8 cellular contexts compared by ENCODE assay signal in genomic region chr1:153545067-153546055, GRCh38. TPM values are rescaled to one million over a fixed set of nuclear protein-coding genes. Genes with fewer than 3 reads are reported as not detected.
DNase-seq lines count a peak whose midpoint lies in the region; ATAC-seq, FAIRE-seq and TF ChIP-seq lines count a peak whose summit lies in the region.

Gene S100A4 (minus strand): TSS chr1:153545806. CDS start chr1:153544794, 1,012 bp downstream.

- no peak within 1 kb of the TSS for H2AFZ ChIP-seq in PC-3 (ENCODE audit: low read length)

- H3K27ac ChIP-seq in PC-3 (ENCODE audit: low read length) (peak within 1 kb of the TSS; percentile 82), esophagus (ENCODE audit: low read depth in 2 of 2, low read length in 1 of 2) (peak within 1 kb of the TSS; percentile 91 to 99)

- intact Hi-C loops in PC-3 (cut with micrococcal nuclease): loop anchor here (1.0 to 5.0 kb wide), 3 partner anchors 12 to 33 kb away; no protein-coding TSS in a partner anchor

- H3K36me3 ChIP-seq in PC-3 (ENCODE audit: low read depth, low read length) (no peaks in the 10 kb centered on the region), esophagus (ENCODE audit: control insufficient read depth in 2 of 2, insufficient read depth in 2 of 2, low read length in 1 of 2) (peaks cover 0 to 4% of the 10 kb centered on the region in 2 donors)

- peaks cover 15% of the 10 kb centered on the region for H3K79me2 ChIP-seq in PC-3 (ENCODE audit: low read length)

- no peak for TF ChIP-seq CTCF in PC-3 (conservative IDR thresholded peaks at IDR 0.05; ENCODE audit: low read depth, low read length)

- 20 to 29% methylated on average over 19 of the region's 19 CpGs for WGBS in esophagus, 2 donors

- FAIRE-seq in GM18507 (lab: Jason Lieb, UNC): peak; percentile 46

- H3K4me2 ChIP-seq in PC-3 (ENCODE audit: low read length): peak within 1 kb of the TSS; percentile 73

- H3K9me2 ChIP-seq in PC-3 (replicated peaks; ENCODE audit: low read length): no peaks in the 10 kb centered on the region

- no peaks in the 10 kb centered on the region for H3K27me3 ChIP-seq in PC-3 (ENCODE audit: low read length)
- H3K27me3 ChIP-seq in esophagus (ENCODE audit: control insufficient read depth in 1 of 2, insufficient read depth in 2 of 2, low read length in 2 of 2): no peaks in the 10 kb centered on the region

- ATAC-seq in PC-3: peak; percentile 64
- no peak for ATAC-seq in GM21717 (IDR thresholded peaks at IDR 0.05; ENCODE audit: unreplicated experiment)

- CTCF ChIA-PET in PC-3 (lab: Charles Lee): interaction anchor here (0.6 to 1.3 kb wide), 7 partner anchors 10 to 35 kb away, joined by 3 to 9 read pairs (median 3); partner anchors contain the start of gene S100A6

- peaks cover 69% of the 10 kb centered on the region for H3K4me1 ChIP-seq in PC-3 (ENCODE audit: insufficient read depth, low read length)
- H3K4me1 ChIP-seq in esophagus (ENCODE audit: control insufficient read depth in 2 of 2, insufficient read depth in 2 of 2, low read length in 1 of 2): peaks cover 31 to 70% of the 10 kb centered on the region in 2 donors

- peak within 1 kb of the TSS; percentile 8; the same call in 1 of the 2 replicates for H3K4me3 ChIP-seq in PC-3 (ENCODE audit: low read length)
- H3K4me3 ChIP-seq in esophagus (ENCODE audit: low read depth in 1 of 2, low read length in 2 of 2): peak within 1 kb of the TSS; percentile 26 to 48

- BruUV-seq in PC-3 (replicated peaks; lab: Mats Ljungman, UMichigan): TSS peak; percentile 21

- H4K20me1 ChIP-seq in PC-3 (ENCODE audit: low read length): no peaks in the 10 kb centered on the region

- no peaks in the 10 kb centered on the region for H3F3A ChIP-seq in PC-3 (ENCODE audit: low read length, unreplicated experiment)

- H3K9me3 ChIP-seq in PC-3 (ENCODE audit: low read length): no peaks in the 10 kb centered on the region
- H3K9me3 ChIP-seq in esophagus (ENCODE audit: control insufficient read depth in 2 of 2, insufficient read depth in 1 of 2, low read depth in 1 of 2, low read length in 1 of 2): no peaks in the 10 kb centered on the region

- peak within 1 kb of the TSS; percentile 72 for H3K9ac ChIP-seq in PC-3 (ENCODE audit: low read length)

- POLR2A ChIA-PET in PC-3 (lab: Charles Lee; ENCODE audit: unreplicated experiment): interaction anchor here (0.5 to 1.5 kb wide), 6 partner anchors 9 to 1810 kb away, joined by 3 to 8 read pairs (median 3); partner anchors contain the start of gene CHTOP

- DNase-seq in GM18507 (ENCODE audit: extremely low spot score, insufficient read length, low read depth) (no peak), HuH-7 (ENCODE audit: low spot score) (peak; percentile 96), PC-3 (peak; percentile 99), activated T-cell treated with anti-CD3 and anti-CD28 coated beads for 24 hours (ENCODE audit: low read depth) (peak; percentile 94), myocyte (ENCODE audit: low read depth) (peak; percentile 99)
- DNase-seq in stimulated activated CD8-positive, alpha-beta memory T cell treated with anti-CD3 and anti-CD28 coated beads, Interleukin-7, amount 100 ng/mL, for 24 hours (ENCODE audit: low read depth): peak; percentile 83

RNA-seq across cellular contexts. Expression of gene S100A4, which starts in this region (rescaled TPM):
- total RNA-seq in PC-3 (2014; rRNA removed): 32.2 and 55.8 TPM in 2 replicates
- polyA plus RNA-seq in esophagus: 100 to 1,000 TPM; 145 to 249 TPM
- total RNA-seq in myocyte: 757 and 902 TPM in 2 replicates
- polyA plus RNA-seq in myocyte (2012): 3,578 TPM

Comparison
In these comparisons a context has a peak if more than half of its experiments do, and no peak if none do; other contexts are left out.
1. RNA of gene S100A4 (total RNA-seq): 757 to 902 TPM in myocyte; 32.2 to 55.8 TPM in PC-3; every median in the first group is over 10 times any median in the second.